13 cellular contexts compared by ENCODE assay signal in the genomic region with DNA sequence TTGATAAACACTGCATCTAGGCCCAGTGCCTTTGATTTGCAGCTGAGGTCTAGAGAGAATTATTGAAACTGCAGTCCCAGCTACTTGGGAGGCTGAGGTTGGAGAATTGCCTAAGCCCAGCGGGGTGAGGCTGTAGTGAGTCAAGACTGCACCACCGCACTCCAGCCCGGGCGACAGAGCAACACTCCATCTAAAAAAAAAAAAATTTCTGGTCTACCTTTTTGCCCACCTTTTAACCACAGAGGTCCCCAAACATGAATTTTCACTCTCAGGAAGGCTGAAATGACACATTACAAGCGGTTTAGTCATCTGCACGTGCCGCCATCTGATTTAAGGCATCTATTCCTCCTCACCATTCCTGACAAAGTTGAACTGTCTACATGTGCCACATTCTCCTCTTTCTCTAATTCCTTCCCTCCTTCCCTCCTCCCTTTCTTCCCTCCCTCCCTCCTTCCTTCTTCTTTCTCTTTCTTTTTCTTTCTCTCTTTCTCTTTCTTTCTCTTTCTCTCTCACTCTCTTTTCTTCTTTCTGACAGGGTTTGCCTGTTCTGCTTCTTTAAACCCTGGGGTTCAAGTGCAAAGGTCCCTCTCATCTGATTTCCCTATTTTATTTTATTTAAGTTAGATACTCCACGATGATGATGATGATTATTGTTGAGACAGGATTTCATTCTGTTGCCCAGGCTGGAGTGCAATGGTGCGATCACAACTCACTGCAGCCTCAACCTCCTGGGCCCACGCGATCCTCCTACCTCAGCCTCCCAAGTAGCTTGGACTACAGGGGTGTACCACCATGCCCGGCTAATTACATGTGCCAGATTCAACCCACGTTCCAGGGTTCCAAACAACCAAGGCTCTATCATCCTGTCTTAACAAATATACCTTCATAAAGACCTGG. TPM values are rescaled to one million over a fixed set of nuclear protein-coding genes. Genes with fewer than 3 reads are reported as not detected.
A peak's percentile ranks its signal among the peaks of the same experiment; 100 is the strongest.
DNase-seq lines count a peak whose midpoint lies in the region; ATAC-seq and TF ChIP-seq lines count a peak whose summit lies in the region.
"Had no signal": no experiment of that assay in that cellular context is flagged by ENCODE, and none has a peak within 500 bp of the region (broad histone marks: within the 10 kb centered on the region; RNA-seq: fewer than 3 reads in every experiment).

No MANE protein-coding gene starts in this region.

- H3K9me3 ChIP-seq in stomach: no peaks in the 10 kb centered on the region

- in situ Hi-C loops in Caki2 (cut with HindIII; ENCODE audit: low pct_unique_long_range_greater_than_20kb, low sequenced_read_pairs) (no loop called here), astrocyte of the cerebellum (cut with HindIII; ENCODE audit: low sequenced_read_pairs) (no loop called here), brain microvascular endothelial cell (cut with HindIII; ENCODE audit: low pct_ligation_motif_present, low sequenced_read_pairs) (no loop called here)

- H3K36me3 ChIP-seq in stomach (no peaks in the 10 kb centered on the region), brain microvascular endothelial cell (replicated peaks) (peaks cover 2% of the 10 kb centered on the region)

- no peaks in the 10 kb centered on the region for H3K27me3 ChIP-seq in stomach
- H3K27me3 ChIP-seq in brain microvascular endothelial cell (replicated peaks): no peaks in the 10 kb centered on the region

- 78 to 89% (median 83%) methylated on average over 13 of the region's 13 CpGs for WGBS in stomach, 5 donors

- H3K27ac ChIP-seq in stomach (no peak overlapping the region), brain microvascular endothelial cell (no peak overlapping the region)
- H3K27ac ChIP-seq: epithelial cell of prostate, parathyroid adenoma had no signal

- DNase-seq in Caki2 (ENCODE audit: low read depth) (peak; percentile 24), MV-4-11 (lab: John Stamatoyannopoulos, UW) (peak; percentile 12), astrocyte of the cerebellum (ENCODE audit: low read depth) (peak; percentile 75), stomach (no peak), brain microvascular endothelial cell (no peak), NCI-H748 (lab: John Stamatoyannopoulos, UW; ENCODE audit: unreplicated experiment) (no peak)
- peak; percentile 29 to 36 for DNase-seq in stimulated activated CD4-positive, alpha-beta T cell treated with anti-CD3 and anti-CD28 coated beads, Interleukin-2, amount 100 ng/mL, for 48 hours
- DNase-seq: DMS153, KG1, NCI-H524 had no signal

- TF ChIP-seq CTCF in astrocyte of the cerebellum (IDR thresholded peaks at IDR 0.05; ENCODE audit: low read depth, low read length, missing control alignments) (no peak), stomach (IDR thresholded peaks at IDR 0.05) (no peak), brain microvascular endothelial cell (IDR thresholded peaks at IDR 0.05; ENCODE audit: low read depth, low read length, missing control alignments) (no peak)

- no peak overlapping the region for H3K4me3 ChIP-seq in astrocyte of the cerebellum (ENCODE audit: low read depth, low read length)
- H3K4me3 ChIP-seq in stomach: no peak overlapping the region
- H3K4me3 ChIP-seq in brain microvascular endothelial cell (ENCODE audit: low read depth, low read length): no peak overlapping the region

- peaks cover 14 to 20% (median 15%) of the 10 kb centered on the region in 4 donors for H3K4me1 ChIP-seq in stomach

- no peak for TF ChIP-seq POLR2A in stomach (IDR thresholded peaks at IDR 0.05)

- TF ChIP-seq EP300 in stomach (IDR thresholded peaks at IDR 0.05): no peak

- intact Hi-C loops in stomach (cut with DNase I; ENCODE audit: low total_unique reads): no loop called here

- ATAC-seq in HG03520 (IDR thresholded peaks at IDR 0.05; ENCODE audit: unreplicated experiment): no peak

RNA-seq across cellular contexts. Expression of a gene that starts 3.0 kb away (rescaled TPM):
- 453 and 479 TPM in 2 replicates for total RNA-seq in Caki2 (2014; rRNA removed; shearing (Covaris generic); ENCODE audit: low replicate concordance)
- 100 to 1,000 TPM in 2 of 5 donors, 10 to 100 TPM in 3; 45.5 to 219 (median 78.1) TPM for total RNA-seq in stomach
- 100 to 1,000 TPM; 294 to 358 (median 350) TPM for polyA plus RNA-seq in stomach

Comparison
In these comparisons a context has a peak if more than half of its experiments do, and no peak if none do; other contexts are left out.
1. DNase-seq: peak in Caki2 (single experiment), MV-4-11 (single experiment), astrocyte of the cerebellum (single experiment) and stimulated activated CD4-positive, alpha-beta T cell treated with anti-CD3 and anti-CD28 coated beads, Interleukin-2, amount 100 ng/mL, for 48 hours (2 of 2); none in stomach (single experiment), brain microvascular endothelial cell (single experiment) and NCI-H748 (single experiment).